In the genomic region with DNA sequence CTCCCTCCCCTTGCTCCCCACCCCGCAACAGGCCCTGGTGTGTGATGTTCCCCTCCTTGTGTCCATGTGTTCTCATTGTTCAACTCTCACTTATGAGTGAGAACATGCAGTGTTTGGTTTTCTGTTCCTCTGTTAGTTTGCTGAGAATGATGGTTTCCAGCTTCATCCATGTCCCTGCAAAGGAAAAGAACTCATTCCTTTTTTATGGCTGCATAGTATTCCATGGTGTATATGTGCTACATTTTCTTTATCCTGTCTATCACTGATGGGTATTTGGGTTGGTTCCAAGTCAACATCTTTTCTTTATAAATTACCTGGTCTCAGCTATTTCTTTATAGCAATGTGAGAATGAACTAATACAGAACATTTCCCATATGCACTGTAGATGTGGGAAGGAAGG, we compare ENCODE assay signal across 2 cellular contexts. TPM values are rescaled to one million over a fixed set of nuclear protein-coding genes. Genes with fewer than 3 reads are reported as not detected.
DNase-seq lines count a peak whose midpoint lies in the region; ATAC-seq, FAIRE-seq and TF ChIP-seq lines count a peak whose summit lies in the region.
"Not testable (repeated sequence)": the region's sequence is repeated elsewhere in the genome, so short reads cannot be mapped to it uniquely, and the experiment has no call there.

No MANE protein-coding gene starts in this region.

- not testable (repeated sequence) for TF ChIP-seq EP300 in K562 (IDR thresholded peaks at IDR 0.05; ENCODE audit: low read length)

- no CpG with 5 or more reads among the region's 1 CpG for WGBS in K562 (ENCODE audit: insufficient coverage, low coverage, missing lambda C conversion rate)

- H3K36me3 ChIP-seq in HEK293 (ENCODE audit: control insufficient read depth in 2 of 2, insufficient read depth in 1 of 2, low read length in 2 of 2); K562 (ENCODE audit: control insufficient read depth, insufficient read depth, low read length): not testable (repeated sequence)

- not testable (repeated sequence) for DNase-seq in K562 (ENCODE audit: extremely low read depth in 1 of 4, low spot score in 3 of 4)

- ATAC-seq in K562: not testable (repeated sequence)

- not testable (repeated sequence) for H3K9ac ChIP-seq in K562 (ENCODE audit: insufficient read depth in 1 of 2, low read depth in 2 of 2, low read length in 2 of 2)

- POLR2A ChIA-PET in HEK293 (lab: Yijun Ruan, JAX); K562 (lab: Yijun Ruan, JAX): not testable (repeated sequence)

- BruUV-seq in K562 (replicated peaks; lab: Mats Ljungman, UMichigan): not testable (repeated sequence)

- intact Hi-C loops in K562 (cut with micrococcal nuclease): not testable (repeated sequence)

- not testable (repeated sequence) for H3K9me3 ChIP-seq in HEK293 (ENCODE audit: control insufficient read depth, insufficient read depth, low read depth, low read length); K562 (replicated peaks; ENCODE audit: control insufficient read depth, insufficient read depth, low read depth, low read length)

- not testable (repeated sequence) for H2AFZ ChIP-seq in K562 (ENCODE audit: low read depth, low read length)

- not testable (repeated sequence) for TF ChIP-seq CTCF in HEK293 (tag by site-specific recombination; IDR thresholded peaks at IDR 0.05); K562 (IDR thresholded peaks at IDR 0.05 in 2 of 3, conservative IDR thresholded peaks at IDR 0.05 in 1 of 3; ENCODE audit: insufficient read depth in 2 of 3, low read depth in 1 of 3, low read length in 3 of 3)

- H3K27ac ChIP-seq in HEK293 (ENCODE audit: extremely low read depth, low read depth, low read length); K562 (ENCODE audit: extremely low read depth, low read depth, low read length): not testable (repeated sequence)

- H3K4me2 ChIP-seq in K562 (ENCODE audit: insufficient read depth, low read length): not testable (repeated sequence)

- not testable (repeated sequence) for H3K9me1 ChIP-seq in K562 (ENCODE audit: control insufficient read depth, insufficient read depth, low read length)

- not testable (repeated sequence) for TF ChIP-seq RAD21 in K562 (CRISPR knock-in tag; conservative IDR thresholded peaks at IDR 0.05 in 1 of 2, IDR thresholded peaks at IDR 0.05 in 1 of 2)

- H3K4me1 ChIP-seq in HEK293 (ENCODE audit: control insufficient read depth, insufficient read depth, low read length); K562 (replicated peaks in 1 of 2; ENCODE audit: control insufficient read depth in 2 of 2, insufficient read depth in 2 of 2, low read length in 2 of 2): not testable (repeated sequence)

- not testable (repeated sequence) for H3K4me3 ChIP-seq in HEK293 (ENCODE audit: low read depth, low read length); K562

- not testable (repeated sequence) for TF ChIP-seq POLR2A in K562 (conservative IDR thresholded peaks at IDR 0.05)

- H3K79me2 ChIP-seq in K562 (ENCODE audit: control insufficient read depth, insufficient read depth, low read length): not testable (repeated sequence)

- H3K27me3 ChIP-seq in K562 (ENCODE audit: control insufficient read depth in 2 of 2, insufficient read depth in 2 of 2, low read length in 2 of 2): not testable (repeated sequence)

- CTCF ChIA-PET in HEK293 (lab: Yijun Ruan, JAX); K562 (lab: Yijun Ruan, JAX; ENCODE audit: low intra/inter-chr PET ratio): not testable (repeated sequence)

- FAIRE-seq in K562 (lab: Jason Lieb, UNC): not testable (repeated sequence)

- in situ Hi-C loops in K562 (cut with MboI): not testable (repeated sequence)

- not testable (repeated sequence) for H4K20me1 ChIP-seq in K562 (replicated peaks; ENCODE audit: control insufficient read depth, insufficient read depth, low read length)

TF ChIP-seq in HEK293, 187 proteins besides CTCF, POLR2A, EP300 and RAD21:
- TF ChIP-seq, protein P1, sequence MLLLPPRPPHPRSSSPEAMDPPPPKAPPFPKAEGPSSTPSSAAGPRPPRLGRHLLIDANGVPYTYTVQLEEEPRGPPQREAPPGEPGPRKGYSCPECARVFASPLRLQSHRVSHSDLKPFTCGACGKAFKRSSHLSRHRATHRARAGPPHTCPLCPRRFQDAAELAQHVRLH (tag by site-specific recombination; IDR thresholded peaks at IDR 0.05): 0 out of 2 replicates have a peak, but pooled peaks have one; percentile 28
- TF ChIP-seq ZNF146 (tag by site-specific recombination; IDR thresholded peaks at IDR 0.05): peak; percentile 94
TF ChIP-seq in HEK293: peak in this region for 2; not testable (repeated sequence) for 185.

TF ChIP-seq in K562, 482 proteins besides CTCF, POLR2A, EP300 and RAD21:
- TF ChIP-seq ZNF146 (CRISPR knock-in tag; IDR thresholded peaks at IDR 0.05; ENCODE audit: unreplicated experiment): peak; percentile 52

RNA-seq across cellular contexts. Expression of a gene that starts 19.2 kb away (rescaled TPM):
- total RNA-seq in K562 (2011; cell fraction: chromatin; rRNA removed; ENCODE audit: low replicate concordance): 13.0 and 22.6 TPM in 2 replicates
- total RNA-seq in K562 (2011; cell fraction: nucleolus; rRNA removed): 12.0 and 14.2 TPM in 2 replicates
- 21.8 and 31.3 TPM in 2 replicates for total RNA-seq in K562 (2011; cell fraction: nucleoplasm; rRNA removed)
- 2.3 and 3.2 TPM in 2 replicates for total RNA-seq in K562 (2014; rRNA removed)
- 3.1 and 4.1 TPM in 2 replicates for total RNA-seq in K562 (2014; rRNA removed; fragmentation: Illumina TruSeq; extraction: Trizol)
- 2.5 and 2.7 TPM in 2 replicates for total RNA-seq in K562 (2015; rRNA removed; fragmentation: Illumina TruSeq; extraction: Trizol)
- 9.6 and 10.4 TPM in 2 replicates for total RNA-seq in K562 (2021)
- polyA plus RNA-seq in K562 (2011; rRNA removed): 13.4 and 18.7 TPM in 2 replicates
- polyA plus RNA-seq in K562 (2011; cell fraction: cytosol; rRNA removed): 5.2 and 10.0 TPM in 2 replicates
- 7.0 and 7.8 TPM in 2 replicates for polyA plus RNA-seq in K562 (2011; cell fraction: nucleus; rRNA removed)
- polyA plus RNA-seq in K562 (2012): 7.7 and 11.1 TPM in 2 replicates
- 8.9 and 10.4 TPM in 2 replicates for polyA plus RNA-seq in K562 (2014; fragmentation: Illumina TruSeq; extraction: Trizol)
- 1 to 10 TPM; 3.9 to 4.0 TPM for polyA plus RNA-seq in K562 (2014; fragmentation: Nextera tagmentation; extraction: Ambion mirVana)
- polyA plus RNA-seq in K562 (2014; rRNA removed): 7.5 and 12.0 TPM in 2 replicates
- 27.8 and 31.6 TPM in 2 replicates for polyA minus RNA-seq in K562 (2011; rRNA and poly(A)+ RNA removed)
- polyA minus RNA-seq in K562 (2011; cell fraction: cytosol; rRNA and poly(A)+ RNA removed): 7.1 and 8.5 TPM in 2 replicates
- 5.9 and 9.3 TPM in 2 replicates for polyA minus RNA-seq in K562 (2011; cell fraction: nucleus; rRNA and poly(A)+ RNA removed)

RNA-seq across cellular contexts. Expression of a gene that starts 35.6 kb away (rescaled TPM):
- total RNA-seq in K562 (2011; cell fraction: chromatin; rRNA removed; ENCODE audit: low replicate concordance): 1.4 and 6.4 TPM in 2 replicates
- 1.2 and 2.0 TPM in 2 replicates for total RNA-seq in K562 (2011; cell fraction: nucleolus; rRNA removed)
- total RNA-seq in K562 (2011; cell fraction: nucleoplasm; rRNA removed): 4.2 and 7.0 TPM in 2 replicates
- total RNA-seq in K562 (2014; rRNA removed): 1.0 TPM in 2 replicates
- total RNA-seq in K562 (2014; rRNA removed; fragmentation: Illumina TruSeq; extraction: Trizol): 1.0 and 1.3 TPM in 2 replicates
- 1.0 and 1.2 TPM in 2 replicates for total RNA-seq in K562 (2015; rRNA removed; fragmentation: Illumina TruSeq; extraction: Trizol)
- total RNA-seq in K562 (2021): 2.2 TPM in 2 replicates
- 1.1 and 1.2 TPM in 2 replicates for polyA plus RNA-seq in K562 (2011; rRNA removed)
- polyA plus RNA-seq in K562 (2011; cell fraction: cytosol; rRNA removed): 1.0 and 1.3 TPM in 2 replicates
- polyA plus RNA-seq in K562 (2011; cell fraction: nucleus; rRNA removed): 1.1 and 1.9 TPM in 2 replicates
- 2.0 and 2.3 TPM in 2 replicates for polyA plus RNA-seq in K562 (2012)
- 1.9 and 2.4 TPM in 2 replicates for polyA plus RNA-seq in K562 (2014; fragmentation: Illumina TruSeq; extraction: Trizol)
- polyA plus RNA-seq in K562 (2014; fragmentation: Nextera tagmentation; extraction: Ambion mirVana): under 1 TPM; 0.77 to 0.87 TPM
- 0.53 and 1.7 TPM in 2 replicates for polyA plus RNA-seq in K562 (2014; rRNA removed)
- 1.7 and 1.9 TPM in 2 replicates for polyA minus RNA-seq in K562 (2011; rRNA and poly(A)+ RNA removed)
- polyA minus RNA-seq in K562 (2011; cell fraction: cytosol; rRNA and poly(A)+ RNA removed): 1.0 and 1.6 TPM in 2 replicates
- polyA minus RNA-seq in K562 (2011; cell fraction: nucleus; rRNA and poly(A)+ RNA removed): 1.1 and 1.8 TPM in 2 replicates
